Comparison of ENCODE assay signal across 1 cellular context in genomic region chr12:27498159-27498558, GRCh38.
A peak's percentile ranks its signal among the peaks of the same experiment; 100 is the strongest.
TF ChIP-seq lines count a peak whose summit lies in the region.

No MANE protein-coding gene starts in this region.

TF ChIP-seq in GM12878, 131 proteins besides CTCF, POLR2A, EP300 and RAD21 (continued from another document and continues in another):
- TF ChIP-seq SUZ12 (IDR thresholded peaks at IDR 0.05; ENCODE audit: unreplicated experiment) (no peak), ZNF207 (IDR thresholded peaks at IDR 0.05; ENCODE audit: borderline replicate concordance) (no peak), ELK1 (IDR thresholded peaks at IDR 0.05; ENCODE audit: low read depth, low read length) (no peak), ZNF592 (IDR thresholded peaks at IDR 0.05) (no peak), POU2F2 (IDR thresholded peaks at IDR 0.05; ENCODE audit: borderline replicate concordance, low read depth, low read length) (no peak), RCOR1 (conservative IDR thresholded peaks at IDR 0.05; ENCODE audit: low read depth, low read length) (no peak), MTA3 (IDR thresholded peaks at IDR 0.05; ENCODE audit: borderline replicate concordance, low read length) (no peak), NR2C2 (IDR thresholded peaks at IDR 0.05; ENCODE audit: borderline replicate concordance, control insufficient read depth, insufficient read length, low read depth) (no peak), RFX5 (IDR thresholded peaks at IDR 0.05; ENCODE audit: low read depth, low read length) (no peak), KAT2A (conservative IDR thresholded peaks at IDR 0.05; ENCODE audit: control insufficient read depth, low read depth, low read length) (no peak), ZBTB33 (IDR thresholded peaks at IDR 0.05) (no peak), ETV6 (conservative IDR thresholded peaks at IDR 0.05 in 1 of 2, IDR thresholded peaks at IDR 0.05 in 1 of 2; ENCODE audit: borderline replicate concordance in 1 of 2, low read depth in 1 of 2) (peak in 1 of 2 experiments; percentile 89; a peak in 2 of 4 replicates), CREB1 (IDR thresholded peaks at IDR 0.05; ENCODE audit: low read depth) (no peak), NBN (IDR thresholded peaks at IDR 0.05) (no peak), IRF3 (IDR thresholded peaks at IDR 0.05) (no peak), HDGF (IDR thresholded peaks at IDR 0.05) (no peak), BCL3 (IDR thresholded peaks at IDR 0.05; ENCODE audit: borderline replicate concordance, insufficient read depth, low read depth, low read length, poor library complexity, severe bottlenecking) (no peak), LARP7 (IDR thresholded peaks at IDR 0.05) (no peak), IKZF1 (conservative IDR thresholded peaks at IDR 0.05) (no peak), EZH2 (IDR thresholded peaks at IDR 0.05; ENCODE audit: borderline replicate concordance, control insufficient read depth, low read depth, low read length) (no peak), PAX8 (IDR thresholded peaks at IDR 0.05) (no peak), GATAD2B (conservative IDR thresholded peaks at IDR 0.05; ENCODE audit: low read depth) (no peak), ZZZ3 (IDR thresholded peaks at IDR 0.05; ENCODE audit: control insufficient read depth, insufficient read length, low read depth) (no peak), IRF4 (IDR thresholded peaks at IDR 0.05; ENCODE audit: low read depth, low read length) (peak; percentile 71; the same call in 1 of the 2 replicates), CEBPB (IDR thresholded peaks at IDR 0.05; ENCODE audit: borderline replicate concordance in 1 of 2, low read depth in 2 of 2, low read length in 2 of 2) (peak in 1 of 2 experiments; percentile 25; a peak in 1 of 4 replicates)
- TF ChIP-seq, protein P1, sequence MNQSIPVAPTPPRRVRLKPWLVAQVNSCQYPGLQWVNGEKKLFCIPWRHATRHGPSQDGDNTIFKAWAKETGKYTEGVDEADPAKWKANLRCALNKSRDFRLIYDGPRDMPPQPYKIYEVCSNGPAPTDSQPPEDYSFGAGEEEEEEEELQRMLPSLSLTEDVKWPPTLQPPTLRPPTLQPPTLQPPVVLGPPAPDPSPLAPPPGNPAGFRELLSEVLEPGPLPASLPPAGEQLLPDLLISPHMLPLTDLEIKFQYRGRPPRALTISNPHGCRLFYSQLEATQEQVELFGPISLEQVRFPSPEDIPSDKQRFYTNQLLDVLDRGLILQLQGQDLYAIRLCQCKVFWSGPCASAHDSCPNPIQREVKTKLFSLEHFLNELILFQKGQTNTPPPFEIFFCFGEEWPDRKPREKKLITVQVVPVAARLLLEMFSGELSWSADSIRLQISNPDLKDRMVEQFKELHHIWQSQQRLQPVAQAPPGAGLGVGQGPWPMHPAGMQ (IDR thresholded peaks at IDR 0.05; ENCODE audit: borderline replicate concordance), result no peak
- TF ChIP-seq, protein P2, sequence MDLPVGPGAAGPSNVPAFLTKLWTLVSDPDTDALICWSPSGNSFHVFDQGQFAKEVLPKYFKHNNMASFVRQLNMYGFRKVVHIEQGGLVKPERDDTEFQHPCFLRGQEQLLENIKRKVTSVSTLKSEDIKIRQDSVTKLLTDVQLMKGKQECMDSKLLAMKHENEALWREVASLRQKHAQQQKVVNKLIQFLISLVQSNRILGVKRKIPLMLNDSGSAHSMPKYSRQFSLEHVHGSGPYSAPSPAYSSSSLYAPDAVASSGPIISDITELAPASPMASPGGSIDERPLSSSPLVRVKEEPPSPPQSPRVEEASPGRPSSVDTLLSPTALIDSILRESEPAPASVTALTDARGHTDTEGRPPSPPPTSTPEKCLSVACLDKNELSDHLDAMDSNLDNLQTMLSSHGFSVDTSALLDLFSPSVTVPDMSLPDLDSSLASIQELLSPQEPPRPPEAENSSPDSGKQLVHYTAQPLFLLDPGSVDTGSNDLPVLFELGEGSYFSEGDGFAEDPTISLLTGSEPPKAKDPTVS (IDR thresholded peaks at IDR 0.05; ENCODE audit: low read depth, low read length), result no peak
- TF ChIP-seq, protein P3, sequence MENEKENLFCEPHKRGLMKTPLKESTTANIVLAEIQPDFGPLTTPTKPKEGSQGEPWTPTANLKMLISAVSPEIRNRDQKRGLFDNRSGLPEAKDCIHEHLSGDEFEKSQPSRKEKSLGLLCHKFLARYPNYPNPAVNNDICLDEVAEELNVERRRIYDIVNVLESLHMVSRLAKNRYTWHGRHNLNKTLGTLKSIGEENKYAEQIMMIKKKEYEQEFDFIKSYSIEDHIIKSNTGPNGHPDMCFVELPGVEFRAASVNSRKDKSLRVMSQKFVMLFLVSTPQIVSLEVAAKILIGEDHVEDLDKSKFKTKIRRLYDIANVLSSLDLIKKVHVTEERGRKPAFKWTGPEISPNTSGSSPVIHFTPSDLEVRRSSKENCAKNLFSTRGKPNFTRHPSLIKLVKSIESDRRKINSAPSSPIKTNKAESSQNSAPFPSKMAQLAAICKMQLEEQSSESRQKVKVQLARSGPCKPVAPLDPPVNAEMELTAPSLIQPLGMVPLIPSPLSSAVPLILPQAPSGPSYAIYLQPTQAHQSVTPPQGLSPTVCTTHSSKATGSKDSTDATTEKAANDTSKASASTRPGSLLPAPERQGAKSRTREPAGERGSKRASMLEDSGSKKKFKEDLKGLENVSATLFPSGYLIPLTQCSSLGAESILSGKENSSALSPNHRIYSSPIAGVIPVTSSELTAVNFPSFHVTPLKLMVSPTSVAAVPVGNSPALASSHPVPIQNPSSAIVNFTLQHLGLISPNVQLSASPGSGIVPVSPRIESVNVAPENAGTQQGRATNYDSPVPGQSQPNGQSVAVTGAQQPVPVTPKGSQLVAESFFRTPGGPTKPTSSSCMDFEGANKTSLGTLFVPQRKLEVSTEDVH (IDR thresholded peaks at IDR 0.05; ENCODE audit: low read depth, partially characterized antibody), result no peak
- TF ChIP-seq, protein P4, sequence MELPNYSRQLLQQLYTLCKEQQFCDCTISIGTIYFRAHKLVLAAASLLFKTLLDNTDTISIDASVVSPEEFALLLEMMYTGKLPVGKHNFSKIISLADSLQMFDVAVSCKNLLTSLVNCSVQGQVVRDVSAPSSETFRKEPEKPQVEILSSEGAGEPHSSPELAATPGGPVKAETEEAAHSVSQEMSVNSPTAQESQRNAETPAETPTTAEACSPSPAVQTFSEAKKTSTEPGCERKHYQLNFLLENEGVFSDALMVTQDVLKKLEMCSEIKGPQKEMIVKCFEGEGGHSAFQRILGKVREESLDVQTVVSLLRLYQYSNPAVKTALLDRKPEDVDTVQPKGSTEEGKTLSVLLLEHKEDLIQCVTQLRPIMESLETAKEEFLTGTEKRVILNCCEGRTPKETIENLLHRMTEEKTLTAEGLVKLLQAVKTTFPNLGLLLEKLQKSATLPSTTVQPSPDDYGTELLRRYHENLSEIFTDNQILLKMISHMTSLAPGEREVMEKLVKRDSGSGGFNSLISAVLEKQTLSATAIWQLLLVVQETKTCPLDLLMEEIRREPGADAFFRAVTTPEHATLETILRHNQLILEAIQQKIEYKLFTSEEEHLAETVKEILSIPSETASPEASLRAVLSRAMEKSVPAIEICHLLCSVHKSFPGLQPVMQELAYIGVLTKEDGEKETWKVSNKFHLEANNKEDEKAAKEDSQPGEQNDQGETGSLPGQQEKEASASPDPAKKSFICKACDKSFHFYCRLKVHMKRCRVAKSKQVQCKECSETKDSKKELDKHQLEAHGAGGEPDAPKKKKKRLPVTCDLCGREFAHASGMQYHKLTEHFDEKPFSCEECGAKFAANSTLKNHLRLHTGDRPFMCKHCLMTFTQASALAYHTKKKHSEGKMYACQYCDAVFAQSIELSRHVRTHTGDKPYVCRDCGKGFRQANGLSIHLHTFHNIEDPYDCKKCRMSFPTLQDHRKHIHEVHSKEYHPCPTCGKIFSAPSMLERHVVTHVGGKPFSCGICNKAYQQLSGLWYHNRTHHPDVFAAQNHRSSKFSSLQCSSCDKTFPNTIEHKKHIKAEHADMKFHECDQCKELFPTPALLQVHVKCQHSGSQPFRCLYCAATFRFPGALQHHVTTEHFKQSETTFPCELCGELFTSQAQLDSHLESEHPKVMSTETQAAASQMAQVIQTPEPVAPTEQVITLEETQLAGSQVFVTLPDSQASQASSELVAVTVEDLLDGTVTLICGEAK (IDR thresholded peaks at IDR 0.05; ENCODE audit: borderline replicate concordance), result no peak
- TF ChIP-seq, protein P5, sequence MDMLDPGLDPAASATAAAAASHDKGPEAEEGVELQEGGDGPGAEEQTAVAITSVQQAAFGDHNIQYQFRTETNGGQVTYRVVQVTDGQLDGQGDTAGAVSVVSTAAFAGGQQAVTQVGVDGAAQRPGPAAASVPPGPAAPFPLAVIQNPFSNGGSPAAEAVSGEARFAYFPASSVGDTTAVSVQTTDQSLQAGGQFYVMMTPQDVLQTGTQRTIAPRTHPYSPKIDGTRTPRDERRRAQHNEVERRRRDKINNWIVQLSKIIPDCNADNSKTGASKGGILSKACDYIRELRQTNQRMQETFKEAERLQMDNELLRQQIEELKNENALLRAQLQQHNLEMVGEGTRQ (IDR thresholded peaks at IDR 0.05; ENCODE audit: borderline replicate concordance, low read depth, low read length), result no peak
- TF ChIP-seq, protein P6, sequence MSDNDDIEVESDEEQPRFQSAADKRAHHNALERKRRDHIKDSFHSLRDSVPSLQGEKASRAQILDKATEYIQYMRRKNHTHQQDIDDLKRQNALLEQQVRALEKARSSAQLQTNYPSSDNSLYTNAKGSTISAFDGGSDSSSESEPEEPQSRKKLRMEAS (IDR thresholded peaks at IDR 0.05; ENCODE audit: low read depth, low read length), result no peak
